Comparison of ENCODE assay signal across 10 cellular contexts in the genomic region with DNA sequence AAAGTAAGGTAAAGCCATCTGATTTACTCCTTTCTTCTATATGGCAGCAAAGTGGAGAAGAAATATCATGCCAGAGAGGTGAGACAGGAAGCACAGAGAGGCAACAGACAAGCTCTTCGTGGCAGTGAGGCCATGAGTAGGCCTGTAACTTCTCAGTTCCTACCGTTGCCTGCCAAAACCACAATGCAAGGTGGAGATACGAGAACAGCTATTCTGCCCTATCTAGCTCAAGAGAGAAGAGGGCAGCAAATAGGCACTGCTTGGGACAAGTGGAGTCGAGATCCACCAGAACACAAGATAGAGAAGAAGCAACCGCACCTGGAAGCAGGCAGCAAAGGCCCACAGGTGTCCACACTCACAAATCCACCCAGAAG. TPM values are rescaled to one million over a fixed set of nuclear protein-coding genes. Genes with fewer than 3 reads are reported as not detected.
A peak's percentile ranks its signal among the peaks of the same experiment; 100 is the strongest.
DNase-seq lines count a peak whose midpoint lies in the region; ATAC-seq and TF ChIP-seq lines count a peak whose summit lies in the region.
"Had no signal": no experiment of that assay in that cellular context is flagged by ENCODE, and none has a peak within 500 bp of the region (broad histone marks: within the 10 kb centered on the region; RNA-seq: fewer than 3 reads in every experiment).

No MANE protein-coding gene starts in this region.

- peak overlapping the region; percentile 66 for H3K27ac ChIP-seq in HL-60 (replicated peaks)
- H3K27ac ChIP-seq in WERI-Rb-1, result no peak overlapping the region

- peak; percentile 69 for ATAC-seq in activated T-helper 17 cell treated with anti-CD3 and anti-CD28 coated beads, Interleukin-2, amount 50 U/mL, for 72 hours (replicated peaks)
- peak; percentile 84 for ATAC-seq in stimulated activated effector memory CD8-positive, alpha-beta T cell treated with anti-CD3 and anti-CD28 coated beads, Interleukin-12 subunit alpha, Interleukin-12 subunit beta, amount 100 ng/mL, for 72 hours

- H3K9me3 ChIP-seq in WERI-Rb-1 (ENCODE audit: severe bottlenecking), result no peaks in the 10 kb centered on the region

- no peak for TF ChIP-seq CTCF in HL-60 (IDR thresholded peaks at IDR 0.05; ENCODE audit: insufficient read depth, low read length)
- no peak for TF ChIP-seq CTCF in WERI-Rb-1 (IDR thresholded peaks at IDR 0.05; ENCODE audit: low read depth, low read length)

- no peaks in the 10 kb centered on the region for H3K9me3 Mint-ChIP-seq in activated naive CD4-positive, alpha-beta T cell treated with anti-CD3 and anti-CD28 coated beads for 36 hours
- H3K9me3 Mint-ChIP-seq in activated T-helper 17 cell treated with anti-CD3 and anti-CD28 coated beads, Interleukin-2, amount 50 U/mL, for 72 hours, result no peaks in the 10 kb centered on the region
- no peaks in the 10 kb centered on the region for H3K9me3 Mint-ChIP-seq in stimulated activated effector memory CD8-positive, alpha-beta T cell treated with anti-CD3 and anti-CD28 coated beads, Interleukin-12 subunit alpha, Interleukin-12 subunit beta, amount 100 ng/mL, for 72 hours

- peak overlapping the region; percentile 67 for H3K27ac Mint-ChIP-seq in activated naive CD4-positive, alpha-beta T cell treated with anti-CD3 and anti-CD28 coated beads for 36 hours
- peak overlapping the region; percentile 82 for H3K27ac Mint-ChIP-seq in activated T-helper 17 cell treated with anti-CD3 and anti-CD28 coated beads, Interleukin-2, amount 50 U/mL, for 72 hours
- H3K27ac Mint-ChIP-seq in stimulated activated effector memory CD8-positive, alpha-beta T cell treated with anti-CD3 and anti-CD28 coated beads, Interleukin-12 subunit alpha, Interleukin-12 subunit beta, amount 100 ng/mL, for 72 hours, result peak overlapping the region; percentile 88

- H3K27me3 ChIP-seq in HL-60 (ENCODE audit: insufficient read depth, poor library complexity, severe bottlenecking) (no peaks in the 10 kb centered on the region), WERI-Rb-1 (ENCODE audit: insufficient read depth, low read depth, severe bottlenecking) (no peaks in the 10 kb centered on the region)

- CTCF ChIA-PET in activated naive CD4-positive, alpha-beta T cell treated with anti-CD3 and anti-CD28 coated beads for 36 hours (lab: Charles Lee), result interaction anchor here (1.7 to 5.1 kb wide), 2 partner anchors 34 to 114 kb away, joined by 4 to 23 read pairs; no protein-coding TSS in a partner anchor

- H3K36me3 ChIP-seq in WERI-Rb-1, result peaks cover 2% of the 10 kb centered on the region

- DNase-seq in activated naive CD4-positive, alpha-beta T cell treated with anti-CD3 and anti-CD28 coated beads for 36 hours, result peak; percentile 54
- DNase-seq in activated naive CD4-positive, alpha-beta T cell treated with anti-CD3 and anti-CD28 coated beads, Interleukin-2, amount 50 U/mL, for 16 hours, result no peak
- DNase-seq in HL-60 (ENCODE audit: low read depth in 1 of 2, low spot score in 1 of 2), result peak in 1 of 2 experiments; percentile 82
- no peak for DNase-seq in stimulated activated effector memory CD8-positive, alpha-beta T cell treated with anti-CD3 and anti-CD28 coated beads, Interleukin-12 subunit alpha, Interleukin-12 subunit beta, amount 100 ng/mL, for 72 hours (ENCODE audit: low spot score in 2 of 2)
- no peak for DNase-seq in WERI-Rb-1
- DNase-seq in NCI-H1694 (lab: John Stamatoyannopoulos, UW), result no peak
- DNase-seq in activated gamma-delta T cell treated with Interleukin-2 at 50 U/mL for 16 hours, result no peak
- DNase-seq: NCI-H1092 treated with DMSO at 0.1 percent for 48 hours had no signal

- no peak overlapping the region for H3K4me3 Mint-ChIP-seq in activated naive CD4-positive, alpha-beta T cell treated with anti-CD3 and anti-CD28 coated beads for 36 hours
- H3K4me3 Mint-ChIP-seq in activated T-helper 17 cell treated with anti-CD3 and anti-CD28 coated beads, Interleukin-2, amount 50 U/mL, for 72 hours, result peak overlapping the region; percentile 14
- no peak overlapping the region for H3K4me3 Mint-ChIP-seq in stimulated activated effector memory CD8-positive, alpha-beta T cell treated with anti-CD3 and anti-CD28 coated beads, Interleukin-12 subunit alpha, Interleukin-12 subunit beta, amount 100 ng/mL, for 72 hours

- no peaks in the 10 kb centered on the region for H3K27me3 Mint-ChIP-seq in activated naive CD4-positive, alpha-beta T cell treated with anti-CD3 and anti-CD28 coated beads for 36 hours (ENCODE audit: low read depth)
- H3K27me3 Mint-ChIP-seq in activated T-helper 17 cell treated with anti-CD3 and anti-CD28 coated beads, Interleukin-2, amount 50 U/mL, for 72 hours, result no peaks in the 10 kb centered on the region

- H3K4me3 ChIP-seq in HL-60 (replicated peaks; ENCODE audit: insufficient read depth, low read length), result no peak overlapping the region
- no peak overlapping the region for H3K4me3 ChIP-seq in WERI-Rb-1 (ENCODE audit: low read depth, low read length)
- H3K4me3 ChIP-seq: skin epidermis had no signal

- peaks cover 32% of the 10 kb centered on the region for H3K4me1 Mint-ChIP-seq in activated naive CD4-positive, alpha-beta T cell treated with anti-CD3 and anti-CD28 coated beads for 36 hours (ENCODE audit: low read depth)
- peaks cover 19% of the 10 kb centered on the region for H3K4me1 Mint-ChIP-seq in activated T-helper 17 cell treated with anti-CD3 and anti-CD28 coated beads, Interleukin-2, amount 50 U/mL, for 72 hours
- peaks cover 26% of the 10 kb centered on the region for H3K4me1 Mint-ChIP-seq in stimulated activated effector memory CD8-positive, alpha-beta T cell treated with anti-CD3 and anti-CD28 coated beads, Interleukin-12 subunit alpha, Interleukin-12 subunit beta, amount 100 ng/mL, for 72 hours

- intact Hi-C loops in activated naive CD4-positive, alpha-beta T cell treated with anti-CD3 and anti-CD28 coated beads for 36 hours (cut with micrococcal nuclease), result no loop called here

- peaks cover 1% of the 10 kb centered on the region for H3K36me3 Mint-ChIP-seq in activated naive CD4-positive, alpha-beta T cell treated with anti-CD3 and anti-CD28 coated beads for 36 hours (ENCODE audit: low read depth)
- peaks cover 21% of the 10 kb centered on the region for H3K36me3 Mint-ChIP-seq in activated T-helper 17 cell treated with anti-CD3 and anti-CD28 coated beads, Interleukin-2, amount 50 U/mL, for 72 hours (ENCODE audit: low read depth)
- H3K36me3 Mint-ChIP-seq in stimulated activated effector memory CD8-positive, alpha-beta T cell treated with anti-CD3 and anti-CD28 coated beads, Interleukin-12 subunit alpha, Interleukin-12 subunit beta, amount 100 ng/mL, for 72 hours, result peaks cover 16% of the 10 kb centered on the region

RNA-seq across cellular contexts. Expression of a gene that starts 24.8 kb away (rescaled TPM):
- 10 to 100 TPM; 12.4 to 16.1 TPM for total RNA-seq in activated naive CD4-positive, alpha-beta T cell treated with anti-CD3 and anti-CD28 coated beads for 36 hours
- 10 to 100 TPM; 18.4 to 21.0 TPM for total RNA-seq in activated T-helper 17 cell treated with anti-CD3 and anti-CD28 coated beads, Interleukin-2, amount 50 U/mL, for 72 hours

RNA-seq across cellular contexts. Expression of a gene that starts 25.2 kb away (rescaled TPM):
- under 1 TPM; 0.35 to 0.50 TPM for total RNA-seq in activated naive CD4-positive, alpha-beta T cell treated with anti-CD3 and anti-CD28 coated beads for 36 hours
- total RNA-seq in activated T-helper 17 cell treated with anti-CD3 and anti-CD28 coated beads, Interleukin-2, amount 50 U/mL, for 72 hours, result under 1 TPM in 1 of 2 donors, not detected in 1; 0.26 TPM
